ENCODE assay signal across 26 cellular contexts in the genomic region with DNA sequence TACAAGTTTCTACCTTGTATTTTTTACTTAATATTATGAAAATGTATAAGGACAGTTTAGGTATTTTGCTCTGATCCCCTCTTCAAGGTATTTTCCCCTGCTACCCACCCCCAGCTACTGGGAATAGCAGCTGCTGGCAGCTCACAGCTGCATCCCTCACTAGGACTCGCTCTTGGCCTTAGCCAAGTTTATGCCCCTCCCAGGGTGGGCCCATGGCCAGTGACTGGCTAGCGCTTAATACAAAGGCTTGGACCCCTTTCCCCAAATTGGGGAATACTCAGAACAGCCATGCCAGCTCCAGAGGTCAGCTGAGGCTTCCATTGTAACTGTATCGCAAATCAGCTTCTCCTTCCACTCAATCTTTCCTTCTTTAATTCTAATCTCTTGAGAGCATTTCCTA.
"Had no signal": no experiment of that assay in that cellular context is flagged by ENCODE, and none has a peak within 500 bp of the region (broad histone marks: within the 10 kb centered on the region; RNA-seq: fewer than 3 reads in every experiment).

No MANE protein-coding gene starts in this region.

- H3K27me3 ChIP-seq: adrenal gland, breast epithelium, Peyer's patch had no signal

- H3K9ac ChIP-seq: KMS-11 had no signal

- ATAC-seq: activated CD8-positive, alpha-beta T cell treated with anti-CD3 and anti-CD28 coated beads for 36 hours; activated T-cell treated with anti-CD3 and anti-CD28 coated beads, Interleukin-2, amount 50 U/mL, for 72 hours; T-helper 17 cell had no signal

- DNase-seq: activated CD4-positive, CD25-positive, alpha-beta regulatory T cell; activated CD8-positive, alpha-beta memory T cell treated with anti-CD3 and anti-CD28 coated beads, Interleukin-2, amount 50 U/mL, for 4 hours; activated CD8-positive, alpha-beta T cell treated with anti-CD3 and anti-CD28 coated beads for 36 hours; activated gamma-delta T cell treated with Interleukin-2 at 50 U/mL for 16 hours; activated naive CD4-positive, alpha-beta T cell treated with anti-CD3 and anti-CD28 coated beads, Interleukin-2, amount 50 U/mL, for 16 hours; activated naive CD8-positive, alpha-beta T cell treated with anti-CD3 and anti-CD28 coated beads, Interleukin-2, amount 10 ng/mL, durations not matched to agents 7 days and 5 days; activated T-cell treated with anti-CD3 and anti-CD28 coated beads, Interleukin-2, amount 50 U/mL, for 72 hours; adrenal gland; central memory CD4-positive, alpha-beta T cell; NCI-H1048; NCI-H146; NCI-H1930; NCI-H2171; NCI-H2227 treated with DMSO at 0.1 percent for 48 hours; NCI-H446 treated with DMSO at 0.1 percent for 48 hours; NCI-H526; NCI-H774; NK-92 treated with Interleukin-12 subunit alpha and Interleukin-12 subunit beta, amount 100 ng/mL, for 24 hours; OCI-M1; Peyer's patch; SHP77 treated with DMSO at 0.1 percent for 48 hours; T-helper 17 cell; T-helper 9 cell had no signal

- H3K4me1 ChIP-seq: Peyer's patch had no signal

- H3K4me2 ChIP-seq: KMS-11 had no signal

- H3K36me3 ChIP-seq: adrenal gland, breast epithelium, Peyer's patch had no signal

- H3K9me3 ChIP-seq: adrenal gland had no signal

- H3K27ac ChIP-seq: adrenal gland, breast epithelium, KMS-11, Peyer's patch, RWPE1 had no signal

- H3K4me3 ChIP-seq: adrenal gland, breast epithelium, Peyer's patch had no signal
